ENCODE assay signal across 1 cellular context in genomic region chr9:12680757-12681156, GRCh38.
TF ChIP-seq lines count a peak whose summit lies in the region.

No MANE protein-coding gene starts in this region.

TF ChIP-seq in IMR-90, 13 proteins besides CTCF, POLR2A, EP300 and RAD21 (continued from another document):
- TF ChIP-seq, protein P1, sequence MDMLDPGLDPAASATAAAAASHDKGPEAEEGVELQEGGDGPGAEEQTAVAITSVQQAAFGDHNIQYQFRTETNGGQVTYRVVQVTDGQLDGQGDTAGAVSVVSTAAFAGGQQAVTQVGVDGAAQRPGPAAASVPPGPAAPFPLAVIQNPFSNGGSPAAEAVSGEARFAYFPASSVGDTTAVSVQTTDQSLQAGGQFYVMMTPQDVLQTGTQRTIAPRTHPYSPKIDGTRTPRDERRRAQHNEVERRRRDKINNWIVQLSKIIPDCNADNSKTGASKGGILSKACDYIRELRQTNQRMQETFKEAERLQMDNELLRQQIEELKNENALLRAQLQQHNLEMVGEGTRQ (IDR thresholded peaks at IDR 0.05; ENCODE audit: low read depth, low read length): no peak
- TF ChIP-seq FOS (IDR thresholded peaks at IDR 0.05; ENCODE audit: low read depth, low read length): no peak
- no peak for TF ChIP-seq CEBPB (IDR thresholded peaks at IDR 0.05; ENCODE audit: low read depth, low read length)
- no peak for TF ChIP-seq RCOR1 (IDR thresholded peaks at IDR 0.05; ENCODE audit: insufficient replicate concordance, low read length)
- no peak for TF ChIP-seq BHLHE40 (IDR thresholded peaks at IDR 0.05; ENCODE audit: low read depth, low read length)
- no peak for TF ChIP-seq NFE2L2 (IDR thresholded peaks at IDR 0.05; ENCODE audit: low read depth, low read length)
